17 cellular contexts compared by ENCODE assay signal in the genomic region with DNA sequence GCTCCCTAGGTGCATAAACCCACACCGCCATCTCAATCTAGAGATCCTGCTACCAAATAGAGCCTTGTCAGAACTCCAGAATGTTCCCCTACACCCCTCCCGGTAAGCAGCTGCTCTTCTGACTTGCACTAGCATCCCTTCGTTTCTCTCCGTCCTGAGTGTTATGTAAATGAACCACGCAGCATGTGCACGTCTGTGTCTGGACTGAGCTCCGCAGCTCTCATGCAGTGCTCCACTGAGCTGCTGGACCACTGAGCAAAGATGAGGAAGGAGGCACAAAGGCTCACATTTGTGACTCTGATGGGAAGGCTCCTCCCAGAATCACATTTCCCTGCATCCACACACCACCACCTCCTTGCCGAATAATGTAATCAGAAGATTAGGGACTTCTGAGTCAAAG.
DNase-seq lines count a peak whose midpoint lies in the region; ATAC-seq and TF ChIP-seq lines count a peak whose summit lies in the region.
"Had no signal": no experiment of that assay in that cellular context is flagged by ENCODE, and none has a peak within 500 bp of the region (broad histone marks: within the 10 kb centered on the region; RNA-seq: fewer than 3 reads in every experiment).

No MANE protein-coding gene starts in this region.

- H3K27me3 Mint-ChIP-seq in GM23338 (ENCODE audit: insufficient read depth, low read depth, poor library complexity) (no peaks in the 10 kb centered on the region), T-helper 17 cell (peaks cover 13% of the 10 kb centered on the region)
- no peaks in the 10 kb centered on the region for H3K27me3 Mint-ChIP-seq in activated naive CD8-positive, alpha-beta T cell treated with anti-CD3 and anti-CD28 coated beads for 36 hours
- H3K27me3 Mint-ChIP-seq: B cell had no signal

- H3K4me1 Mint-ChIP-seq in GM23338: peaks cover 24% of the 10 kb centered on the region
- no peaks in the 10 kb centered on the region for H3K4me1 Mint-ChIP-seq in activated naive CD8-positive, alpha-beta T cell treated with anti-CD3 and anti-CD28 coated beads for 36 hours
- no peaks in the 10 kb centered on the region for H3K4me1 Mint-ChIP-seq in T-helper 17 cell
- H3K4me1 Mint-ChIP-seq: B cell had no signal

- H3K9me2 ChIP-seq in GM23338 (ENCODE audit: insufficient read depth) (no peaks in the 10 kb centered on the region), neural cell (ENCODE audit: insufficient read depth, low read length) (no peaks in the 10 kb centered on the region)

- no peak for DNase-seq in GM23338 (ENCODE audit: low spot score)
- DNase-seq in SK-N-DZ (ENCODE audit: low spot score): peak; percentile 22
- DNase-seq in ecto neural progenitor cell (ENCODE audit: low spot score): no peak
- no peak for DNase-seq in activated naive CD8-positive, alpha-beta T cell treated with anti-CD3 and anti-CD28 coated beads for 36 hours
- no peak for DNase-seq in T-helper 17 cell
- DNase-seq in left lobe of liver (ENCODE audit: low spot score): no peak
- DNase-seq: 8988T; Calu3; CD4-positive, alpha-beta T cell; DMS 273 treated with DMSO at 0.1 percent for 48 hours; GOT3 had no signal

- H3K4me2 ChIP-seq in GM23338 (no peak overlapping the region), neural cell (ENCODE audit: low read length) (no peak overlapping the region)

- no peak for TF ChIP-seq EP300 in neural cell (conservative IDR thresholded peaks at IDR 0.05; ENCODE audit: poor library complexity, severe bottlenecking)

- TF ChIP-seq RAD21 in neural cell (conservative IDR thresholded peaks at IDR 0.05): no peak

- H4K20me1 ChIP-seq in GM23338 (replicated peaks; ENCODE audit: insufficient read depth) (no peaks in the 10 kb centered on the region), neural cell (ENCODE audit: insufficient read depth) (no peaks in the 10 kb centered on the region)

- H3K4me3 Mint-ChIP-seq in GM23338: no peak overlapping the region
- H3K4me3 Mint-ChIP-seq in activated naive CD8-positive, alpha-beta T cell treated with anti-CD3 and anti-CD28 coated beads for 36 hours: no peak overlapping the region
- no peak overlapping the region for H3K4me3 Mint-ChIP-seq in T-helper 17 cell
- H3K4me3 Mint-ChIP-seq: B cell; CD4-positive, alpha-beta T cell had no signal

- no peaks in the 10 kb centered on the region for H3K9me3 Mint-ChIP-seq in GM23338
- no peaks in the 10 kb centered on the region for H3K9me3 Mint-ChIP-seq in activated naive CD8-positive, alpha-beta T cell treated with anti-CD3 and anti-CD28 coated beads for 36 hours
- H3K9me3 Mint-ChIP-seq: CD4-positive, alpha-beta T cell had no signal

- no peaks in the 10 kb centered on the region for H3K36me3 ChIP-seq in GM23338 (ENCODE audit: insufficient read depth)
- no peaks in the 10 kb centered on the region for H3K36me3 ChIP-seq in neural cell (ENCODE audit: insufficient read depth, low read length)
- H3K36me3 ChIP-seq: HAP-1 had no signal

- H3K4me1 ChIP-seq in GM23338 (ENCODE audit: insufficient read depth): 0 out of 2 replicates have a peak, but pooled peaks cover 8% of the 10 kb centered on the region
- H3K4me1 ChIP-seq: HAP-1 had no signal

- no peaks in the 10 kb centered on the region for H3K27me3 ChIP-seq in GM23338 (ENCODE audit: insufficient read depth)
- H3K27me3 ChIP-seq in neural cell (ENCODE audit: insufficient read depth, low read depth, low read length): no peaks in the 10 kb centered on the region

- H3K9me3 ChIP-seq in neural cell (ENCODE audit: low read length) (no peaks in the 10 kb centered on the region), T-helper 17 cell (ENCODE audit: control insufficient read depth, low read length, poor library complexity, severe bottlenecking) (no peaks in the 10 kb centered on the region)
- H3K9me3 ChIP-seq: HAP-1 had no signal

- no peaks in the 10 kb centered on the region for H3K79me2 ChIP-seq in GM23338 (replicated peaks; ENCODE audit: insufficient read depth)
- H3K79me2 ChIP-seq in neural cell (replicated peaks; ENCODE audit: insufficient read depth, low read length): no peaks in the 10 kb centered on the region

- H3F3A ChIP-seq in GM23338 (replicated peaks; ENCODE audit: low read depth) (no peaks in the 10 kb centered on the region), neural cell (ENCODE audit: insufficient read depth, low read length, poor library complexity, severe bottlenecking) (no peaks in the 10 kb centered on the region)

- H3K27ac Mint-ChIP-seq in GM23338 (no peak overlapping the region), T-helper 17 cell (no peak overlapping the region)
- H3K27ac Mint-ChIP-seq in activated naive CD8-positive, alpha-beta T cell treated with anti-CD3 and anti-CD28 coated beads for 36 hours: no peak overlapping the region
- H3K27ac Mint-ChIP-seq: B cell; CD4-positive, alpha-beta T cell had no signal

- no peak overlapping the region for H3K4me3 ChIP-seq in GM23338
- H3K4me3 ChIP-seq in neural cell (ENCODE audit: low read length): peak overlapping the region; percentile 27
- H3K4me3 ChIP-seq: GM12878, HAP-1 had no signal

- H3K9ac ChIP-seq in neural cell (ENCODE audit: low read length): no peak overlapping the region

- H2AFZ ChIP-seq in GM23338 (peak overlapping the region; percentile 45; the same call in 1 of the 2 replicates), neural cell (ENCODE audit: low read depth, low read length) (no peak overlapping the region)

- H3K27ac ChIP-seq in GM23338 (ENCODE audit: low read depth) (no peak overlapping the region), cingulate gyrus (ENCODE audit: low read depth, low read length) (peak overlapping the region; percentile 30), neural cell (ENCODE audit: low read length) (no peak overlapping the region)
- H3K27ac ChIP-seq: HL-60 had no signal

- no peaks in the 10 kb centered on the region for H3K36me3 Mint-ChIP-seq in GM23338 (ENCODE audit: low read depth)
- H3K36me3 Mint-ChIP-seq in activated naive CD8-positive, alpha-beta T cell treated with anti-CD3 and anti-CD28 coated beads for 36 hours: no peaks in the 10 kb centered on the region
- H3K36me3 Mint-ChIP-seq in T-helper 17 cell (ENCODE audit: low read depth): no peaks in the 10 kb centered on the region

- ATAC-seq in GM23338 (no peak), T-helper 17 cell (no peak), left lobe of liver (no peak)
- ATAC-seq: GM12878 had no signal

- TF ChIP-seq CTCF in GM23338 (conservative IDR thresholded peaks at IDR 0.05; ENCODE audit: low read depth in 2 of 2): no peak
- TF ChIP-seq CTCF in neural cell (IDR thresholded peaks at IDR 0.05; ENCODE audit: poor library complexity, severe bottlenecking): no peak

TF ChIP-seq in GM23338, 12 proteins besides CTCF, POLR2A, EP300 and RAD21 (continues in another document):
- no peak for TF ChIP-seq EZH2phosphoT487 (IDR thresholded peaks at IDR 0.05; ENCODE audit: unreplicated experiment)
- TF ChIP-seq ZNF331 (CRISPR knock-in tag; IDR thresholded peaks at IDR 0.05; ENCODE audit: low read depth): no peak
- no peak for TF ChIP-seq JUNB (IDR thresholded peaks at IDR 0.05; ENCODE audit: unreplicated experiment)
- TF ChIP-seq STAT1 (IDR thresholded peaks at IDR 0.05; ENCODE audit: unreplicated experiment): no peak
- no peak for TF ChIP-seq NANOG (IDR thresholded peaks at IDR 0.05; ENCODE audit: borderline replicate concordance)
- TF ChIP-seq EZH2 (IDR thresholded peaks at IDR 0.05; ENCODE audit: low read depth, unreplicated experiment): no peak

TF ChIP-seq in neural cell, 6 proteins besides CTCF, POLR2A, EP300 and RAD21:
- TF ChIP-seq SMC3 (conservative IDR thresholded peaks at IDR 0.05; ENCODE audit: poor library complexity) (no peak), MXI1 (conservative IDR thresholded peaks at IDR 0.05; ENCODE audit: poor library complexity, severe bottlenecking) (no peak), EZH2 (IDR thresholded peaks at IDR 0.05; ENCODE audit: borderline replicate concordance, insufficient read depth, low read length, poor library complexity, severe bottlenecking) (no peak), POLR2AphosphoS5 (IDR thresholded peaks at IDR 0.05) (no peak), TAF1 (IDR thresholded peaks at IDR 0.05; ENCODE audit: low read depth) (no peak)
- TF ChIP-seq, protein P1, sequence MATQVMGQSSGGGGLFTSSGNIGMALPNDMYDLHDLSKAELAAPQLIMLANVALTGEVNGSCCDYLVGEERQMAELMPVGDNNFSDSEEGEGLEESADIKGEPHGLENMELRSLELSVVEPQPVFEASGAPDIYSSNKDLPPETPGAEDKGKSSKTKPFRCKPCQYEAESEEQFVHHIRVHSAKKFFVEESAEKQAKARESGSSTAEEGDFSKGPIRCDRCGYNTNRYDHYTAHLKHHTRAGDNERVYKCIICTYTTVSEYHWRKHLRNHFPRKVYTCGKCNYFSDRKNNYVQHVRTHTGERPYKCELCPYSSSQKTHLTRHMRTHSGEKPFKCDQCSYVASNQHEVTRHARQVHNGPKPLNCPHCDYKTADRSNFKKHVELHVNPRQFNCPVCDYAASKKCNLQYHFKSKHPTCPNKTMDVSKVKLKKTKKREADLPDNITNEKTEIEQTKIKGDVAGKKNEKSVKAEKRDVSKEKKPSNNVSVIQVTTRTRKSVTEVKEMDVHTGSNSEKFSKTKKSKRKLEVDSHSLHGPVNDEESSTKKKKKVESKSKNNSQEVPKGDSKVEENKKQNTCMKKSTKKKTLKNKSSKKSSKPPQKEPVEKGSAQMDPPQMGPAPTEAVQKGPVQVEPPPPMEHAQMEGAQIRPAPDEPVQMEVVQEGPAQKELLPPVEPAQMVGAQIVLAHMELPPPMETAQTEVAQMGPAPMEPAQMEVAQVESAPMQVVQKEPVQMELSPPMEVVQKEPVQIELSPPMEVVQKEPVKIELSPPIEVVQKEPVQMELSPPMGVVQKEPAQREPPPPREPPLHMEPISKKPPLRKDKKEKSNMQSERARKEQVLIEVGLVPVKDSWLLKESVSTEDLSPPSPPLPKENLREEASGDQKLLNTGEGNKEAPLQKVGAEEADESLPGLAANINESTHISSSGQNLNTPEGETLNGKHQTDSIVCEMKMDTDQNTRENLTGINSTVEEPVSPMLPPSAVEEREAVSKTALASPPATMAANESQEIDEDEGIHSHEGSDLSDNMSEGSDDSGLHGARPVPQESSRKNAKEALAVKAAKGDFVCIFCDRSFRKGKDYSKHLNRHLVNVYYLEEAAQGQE (IDR thresholded peaks at IDR 0.05; ENCODE audit: borderline replicate concordance): no peak
